Comparison of ENCODE assay signal across 1 cellular context in genomic region chr17:48351916-48352332, GRCh38.
A peak's percentile ranks its signal among the peaks of the same experiment; 100 is the strongest.
TF ChIP-seq lines count a peak whose summit lies in the region.

No MANE protein-coding gene starts in this region.

TF ChIP-seq in K562, 482 proteins besides CTCF, POLR2A, EP300 and RAD21 (continued from another document):
- TF ChIP-seq ZBTB49 (CRISPR knock-in tag; IDR thresholded peaks at IDR 0.05; ENCODE audit: borderline replicate concordance) (no peak), NR2C2 (CRISPR knock-in tag; IDR thresholded peaks at IDR 0.05) (no peak), NR2C2 (tag; IDR thresholded peaks at IDR 0.05) (no peak), ZBTB40 (IDR thresholded peaks at IDR 0.05) (peak; percentile 19; the same call in 1 of the 2 replicates), ZBTB40 (CRISPR knock-in tag; IDR thresholded peaks at IDR 0.05) (no peak), AFF1 (IDR thresholded peaks at IDR 0.05; ENCODE audit: low read depth in 1 of 2, partially characterized antibody in 2 of 2) (peak; percentile 34 to 42), SMARCE1 (IDR thresholded peaks at IDR 0.05) (no peak), SLC30A9 (CRISPR knock-in tag; IDR thresholded peaks at IDR 0.05) (no peak), BRD9 (IDR thresholded peaks at IDR 0.05; ENCODE audit: low read depth, partially characterized antibody) (peak; percentile 35), CBFA2T3 (IDR thresholded peaks at IDR 0.05) (no peak), ZNF384 (IDR thresholded peaks at IDR 0.05; ENCODE audit: low read depth, low read length) (peak; percentile 97)
TF ChIP-seq in K562: peak in this region for 10.
